Comparison of ENCODE assay signal across 1 cellular context in the genomic region with DNA sequence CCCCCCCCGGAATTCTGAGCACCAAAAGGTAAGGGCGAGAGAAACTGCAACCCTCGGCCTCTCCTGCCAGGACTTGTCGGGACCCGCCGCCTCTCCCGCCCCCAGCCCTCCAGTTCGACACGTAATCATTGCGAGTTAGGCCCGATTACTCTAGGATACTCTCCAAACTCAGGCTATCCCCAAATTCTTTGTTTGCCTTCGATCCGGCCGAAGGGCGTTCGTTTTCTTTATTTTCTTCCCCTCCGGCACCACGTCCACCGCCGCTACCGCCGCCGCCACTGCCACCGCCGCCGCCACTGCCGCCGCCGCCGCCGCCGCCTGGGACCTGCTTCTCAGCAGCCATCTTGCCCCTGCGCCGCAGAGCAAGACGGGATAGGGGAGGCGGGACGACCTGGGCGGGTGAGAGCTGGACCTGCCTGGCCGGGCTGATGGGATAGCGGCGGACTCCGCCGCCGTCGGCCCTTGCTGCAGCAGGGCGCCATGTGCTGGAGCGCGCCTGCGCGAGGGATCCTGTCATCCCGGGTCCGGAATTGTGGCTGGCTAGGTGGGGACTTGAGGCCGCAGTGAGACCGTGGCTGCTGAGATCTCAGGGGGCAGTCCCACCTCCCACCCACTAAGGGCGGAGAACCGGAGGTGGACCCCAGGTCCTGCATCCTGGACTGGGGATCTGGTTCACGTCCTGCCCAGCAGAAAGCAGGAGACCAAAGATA.
TF ChIP-seq lines count a peak whose summit lies in the region.

Gene SRP68, minus strand, starts transcription at position 369 of the 710 bp plus-strand sequence. Its CDS starts 26 bp downstream, at position 343.

TF ChIP-seq in K562, 482 proteins besides CTCF, POLR2A, EP300 and RAD21 (continued from another document and continues in another):
- no peak for TF ChIP-seq MAFK (IDR thresholded peaks at IDR 0.05; ENCODE audit: low read length)
- peak; percentile 84; the same call in 1 of the 2 replicates for TF ChIP-seq SNIP1 (IDR thresholded peaks at IDR 0.05; ENCODE audit: low read depth)
- TF ChIP-seq THAP7 (CRISPR knock-in tag; IDR thresholded peaks at IDR 0.05) = no peak
- TF ChIP-seq L3MBTL2 (IDR thresholded peaks at IDR 0.05) = peak; percentile 94
- TF ChIP-seq BRF1 (IDR thresholded peaks at IDR 0.05; ENCODE audit: borderline replicate concordance, extremely low read depth, insufficient read length) = no peak
- no peak for TF ChIP-seq SAFB (IDR thresholded peaks at IDR 0.05; ENCODE audit: borderline replicate concordance, low read depth, low read length)
- no peak for TF ChIP-seq ASH1L (IDR thresholded peaks at IDR 0.05; ENCODE audit: borderline replicate concordance, low read depth, partially characterized antibody)
- TF ChIP-seq, protein P1, sequence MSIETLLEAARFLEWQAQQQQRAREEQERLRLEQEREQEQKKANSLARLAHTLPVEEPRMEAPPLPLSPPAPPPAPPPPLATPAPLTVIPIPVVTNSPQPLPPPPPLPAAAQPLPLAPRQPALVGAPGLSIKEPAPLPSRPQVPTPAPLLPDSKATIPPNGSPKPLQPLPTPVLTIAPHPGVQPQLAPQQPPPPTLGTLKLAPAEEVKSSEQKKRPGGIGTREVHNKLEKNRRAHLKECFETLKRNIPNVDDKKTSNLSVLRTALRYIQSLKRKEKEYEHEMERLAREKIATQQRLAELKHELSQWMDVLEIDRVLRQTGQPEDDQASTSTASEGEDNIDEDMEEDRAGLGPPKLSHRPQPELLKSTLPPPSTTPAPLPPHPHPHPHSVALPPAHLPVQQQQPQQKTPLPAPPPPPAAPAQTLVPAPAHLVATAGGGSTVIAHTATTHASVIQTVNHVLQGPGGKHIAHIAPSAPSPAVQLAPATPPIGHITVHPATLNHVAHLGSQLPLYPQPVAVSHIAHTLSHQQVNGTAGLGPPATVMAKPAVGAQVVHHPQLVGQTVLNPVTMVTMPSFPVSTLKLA (conservative IDR thresholded peaks at IDR 0.05) = peak; percentile 76 to 86
- TF ChIP-seq, protein P2, sequence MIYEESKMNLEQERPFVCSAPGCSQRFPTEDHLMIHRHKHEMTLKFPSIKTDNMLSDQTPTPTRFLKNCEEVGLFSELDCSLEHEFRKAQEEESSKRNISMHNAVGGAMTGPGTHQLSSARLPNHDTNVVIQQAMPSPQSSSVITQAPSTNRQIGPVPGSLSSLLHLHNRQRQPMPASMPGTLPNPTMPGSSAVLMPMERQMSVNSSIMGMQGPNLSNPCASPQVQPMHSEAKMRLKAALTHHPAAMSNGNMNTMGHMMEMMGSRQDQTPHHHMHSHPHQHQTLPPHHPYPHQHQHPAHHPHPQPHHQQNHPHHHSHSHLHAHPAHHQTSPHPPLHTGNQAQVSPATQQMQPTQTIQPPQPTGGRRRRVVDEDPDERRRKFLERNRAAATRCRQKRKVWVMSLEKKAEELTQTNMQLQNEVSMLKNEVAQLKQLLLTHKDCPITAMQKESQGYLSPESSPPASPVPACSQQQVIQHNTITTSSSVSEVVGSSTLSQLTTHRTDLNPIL (CRISPR knock-in tag; IDR thresholded peaks at IDR 0.05) = no peak
- no peak for TF ChIP-seq ZNF717 (CRISPR knock-in tag; IDR thresholded peaks at IDR 0.05)
- no peak for TF ChIP-seq ZNF766 (CRISPR knock-in tag; conservative IDR thresholded peaks at IDR 0.05)
- TF ChIP-seq, protein P3, sequence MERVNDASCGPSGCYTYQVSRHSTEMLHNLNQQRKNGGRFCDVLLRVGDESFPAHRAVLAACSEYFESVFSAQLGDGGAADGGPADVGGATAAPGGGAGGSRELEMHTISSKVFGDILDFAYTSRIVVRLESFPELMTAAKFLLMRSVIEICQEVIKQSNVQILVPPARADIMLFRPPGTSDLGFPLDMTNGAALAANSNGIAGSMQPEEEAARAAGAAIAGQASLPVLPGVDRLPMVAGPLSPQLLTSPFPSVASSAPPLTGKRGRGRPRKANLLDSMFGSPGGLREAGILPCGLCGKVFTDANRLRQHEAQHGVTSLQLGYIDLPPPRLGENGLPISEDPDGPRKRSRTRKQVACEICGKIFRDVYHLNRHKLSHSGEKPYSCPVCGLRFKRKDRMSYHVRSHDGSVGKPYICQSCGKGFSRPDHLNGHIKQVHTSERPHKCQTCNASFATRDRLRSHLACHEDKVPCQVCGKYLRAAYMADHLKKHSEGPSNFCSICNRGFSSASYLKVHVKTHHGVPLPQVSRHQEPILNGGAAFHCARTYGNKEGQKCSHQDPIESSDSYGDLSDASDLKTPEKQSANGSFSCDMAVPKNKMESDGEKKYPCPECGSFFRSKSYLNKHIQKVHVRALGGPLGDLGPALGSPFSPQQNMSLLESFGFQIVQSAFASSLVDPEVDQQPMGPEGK (CRISPR knock-in tag; IDR thresholded peaks at IDR 0.05; ENCODE audit: borderline replicate concordance) = no peak
- TF ChIP-seq, protein P4, sequence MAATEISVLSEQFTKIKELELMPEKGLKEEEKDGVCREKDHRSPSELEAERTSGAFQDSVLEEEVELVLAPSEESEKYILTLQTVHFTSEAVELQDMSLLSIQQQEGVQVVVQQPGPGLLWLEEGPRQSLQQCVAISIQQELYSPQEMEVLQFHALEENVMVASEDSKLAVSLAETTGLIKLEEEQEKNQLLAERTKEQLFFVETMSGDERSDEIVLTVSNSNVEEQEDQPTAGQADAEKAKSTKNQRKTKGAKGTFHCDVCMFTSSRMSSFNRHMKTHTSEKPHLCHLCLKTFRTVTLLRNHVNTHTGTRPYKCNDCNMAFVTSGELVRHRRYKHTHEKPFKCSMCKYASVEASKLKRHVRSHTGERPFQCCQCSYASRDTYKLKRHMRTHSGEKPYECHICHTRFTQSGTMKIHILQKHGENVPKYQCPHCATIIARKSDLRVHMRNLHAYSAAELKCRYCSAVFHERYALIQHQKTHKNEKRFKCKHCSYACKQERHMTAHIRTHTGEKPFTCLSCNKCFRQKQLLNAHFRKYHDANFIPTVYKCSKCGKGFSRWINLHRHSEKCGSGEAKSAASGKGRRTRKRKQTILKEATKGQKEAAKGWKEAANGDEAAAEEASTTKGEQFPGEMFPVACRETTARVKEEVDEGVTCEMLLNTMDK (IDR thresholded peaks at IDR 0.05; ENCODE audit: borderline replicate concordance, insufficient read depth, low read depth, low read length, poor library complexity, severe bottlenecking) = no peak
- no peak for TF ChIP-seq CREBBP (IDR thresholded peaks at IDR 0.05; ENCODE audit: low read depth, low read length)
- TF ChIP-seq TBP (optimal IDR thresholded peaks at IDR 0.05; ENCODE audit: low read depth, low read length) = peak; percentile 89
- peak; percentile 76 for TF ChIP-seq HCFC1 (IDR thresholded peaks at IDR 0.05; ENCODE audit: low read depth, low read length)
- no peak for TF ChIP-seq PURB (CRISPR knock-in tag; IDR thresholded peaks at IDR 0.05; ENCODE audit: low read depth)
- TF ChIP-seq POLR2G (IDR thresholded peaks at IDR 0.05; ENCODE audit: low read depth, low read length) = peak; percentile 100
- no peak for TF ChIP-seq ZNF780A (CRISPR knock-in tag; IDR thresholded peaks at IDR 0.05)
- TF ChIP-seq, protein P5, sequence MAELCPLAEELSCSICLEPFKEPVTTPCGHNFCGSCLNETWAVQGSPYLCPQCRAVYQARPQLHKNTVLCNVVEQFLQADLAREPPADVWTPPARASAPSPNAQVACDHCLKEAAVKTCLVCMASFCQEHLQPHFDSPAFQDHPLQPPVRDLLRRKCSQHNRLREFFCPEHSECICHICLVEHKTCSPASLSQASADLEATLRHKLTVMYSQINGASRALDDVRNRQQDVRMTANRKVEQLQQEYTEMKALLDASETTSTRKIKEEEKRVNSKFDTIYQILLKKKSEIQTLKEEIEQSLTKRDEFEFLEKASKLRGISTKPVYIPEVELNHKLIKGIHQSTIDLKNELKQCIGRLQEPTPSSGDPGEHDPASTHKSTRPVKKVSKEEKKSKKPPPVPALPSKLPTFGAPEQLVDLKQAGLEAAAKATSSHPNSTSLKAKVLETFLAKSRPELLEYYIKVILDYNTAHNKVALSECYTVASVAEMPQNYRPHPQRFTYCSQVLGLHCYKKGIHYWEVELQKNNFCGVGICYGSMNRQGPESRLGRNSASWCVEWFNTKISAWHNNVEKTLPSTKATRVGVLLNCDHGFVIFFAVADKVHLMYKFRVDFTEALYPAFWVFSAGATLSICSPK (IDR thresholded peaks at IDR 0.05; ENCODE audit: borderline replicate concordance) = no peak
- no peak for TF ChIP-seq IFI16 (CRISPR knock-in tag; IDR thresholded peaks at IDR 0.05)
- no peak for TF ChIP-seq MIER1 (IDR thresholded peaks at IDR 0.05; ENCODE audit: low read depth)
- TF ChIP-seq FOS (IDR thresholded peaks at IDR 0.05; ENCODE audit: extremely low read depth, insufficient read length) = no peak
- TF ChIP-seq ZNF212 (CRISPR knock-in tag; IDR thresholded peaks at IDR 0.05) = no peak
- no peak for TF ChIP-seq JUNB (CRISPR knock-in tag; conservative IDR thresholded peaks at IDR 0.05)
- peak; percentile 67 for TF ChIP-seq MEIS2 (IDR thresholded peaks at IDR 0.05; ENCODE audit: partially characterized antibody)
- no peak for TF ChIP-seq TFAM (CRISPR knock-in tag; conservative IDR thresholded peaks at IDR 0.05)
- 0 out of 2 replicates have a peak, but pooled peaks have one; percentile 60 for TF ChIP-seq ELF2 (CRISPR knock-in tag; IDR thresholded peaks at IDR 0.05)
- no peak for TF ChIP-seq E2F4 (CRISPR knock-in tag; IDR thresholded peaks at IDR 0.05; ENCODE audit: low read depth)
- no peak for TF ChIP-seq SRF (CRISPR knock-in tag; IDR thresholded peaks at IDR 0.05)
- no peak for TF ChIP-seq TCF7L2 (IDR thresholded peaks at IDR 0.05; ENCODE audit: low read depth, low read length)
- no peak for TF ChIP-seq ZNF445 (CRISPR knock-in tag; IDR thresholded peaks at IDR 0.05; ENCODE audit: low read depth)
- no peak; the same call in 1 of the 2 replicates for TF ChIP-seq E2F1 (CRISPR knock-in tag; IDR thresholded peaks at IDR 0.05)
- TF ChIP-seq, protein P6, sequence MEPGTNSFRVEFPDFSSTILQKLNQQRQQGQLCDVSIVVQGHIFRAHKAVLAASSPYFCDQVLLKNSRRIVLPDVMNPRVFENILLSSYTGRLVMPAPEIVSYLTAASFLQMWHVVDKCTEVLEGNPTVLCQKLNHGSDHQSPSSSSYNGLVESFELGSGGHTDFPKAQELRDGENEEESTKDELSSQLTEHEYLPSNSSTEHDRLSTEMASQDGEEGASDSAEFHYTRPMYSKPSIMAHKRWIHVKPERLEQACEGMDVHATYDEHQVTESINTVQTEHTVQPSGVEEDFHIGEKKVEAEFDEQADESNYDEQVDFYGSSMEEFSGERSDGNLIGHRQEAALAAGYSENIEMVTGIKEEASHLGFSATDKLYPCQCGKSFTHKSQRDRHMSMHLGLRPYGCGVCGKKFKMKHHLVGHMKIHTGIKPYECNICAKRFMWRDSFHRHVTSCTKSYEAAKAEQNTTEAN (CRISPR knock-in tag; IDR thresholded peaks at IDR 0.05) = no peak; the same call in 1 of the 2 replicates
- TF ChIP-seq, protein P7, sequence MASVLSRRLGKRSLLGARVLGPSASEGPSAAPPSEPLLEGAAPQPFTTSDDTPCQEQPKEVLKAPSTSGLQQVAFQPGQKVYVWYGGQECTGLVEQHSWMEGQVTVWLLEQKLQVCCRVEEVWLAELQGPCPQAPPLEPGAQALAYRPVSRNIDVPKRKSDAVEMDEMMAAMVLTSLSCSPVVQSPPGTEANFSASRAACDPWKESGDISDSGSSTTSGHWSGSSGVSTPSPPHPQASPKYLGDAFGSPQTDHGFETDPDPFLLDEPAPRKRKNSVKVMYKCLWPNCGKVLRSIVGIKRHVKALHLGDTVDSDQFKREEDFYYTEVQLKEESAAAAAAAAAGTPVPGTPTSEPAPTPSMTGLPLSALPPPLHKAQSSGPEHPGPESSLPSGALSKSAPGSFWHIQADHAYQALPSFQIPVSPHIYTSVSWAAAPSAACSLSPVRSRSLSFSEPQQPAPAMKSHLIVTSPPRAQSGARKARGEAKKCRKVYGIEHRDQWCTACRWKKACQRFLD (CRISPR knock-in tag; IDR thresholded peaks at IDR 0.05) = no peak
- no peak for TF ChIP-seq ILK (tag; IDR thresholded peaks at IDR 0.05; ENCODE audit: borderline replicate concordance, low read depth)
- no peak for TF ChIP-seq CBFA2T2 (conservative IDR thresholded peaks at IDR 0.05)
- TF ChIP-seq OTX1 (CRISPR knock-in tag; IDR thresholded peaks at IDR 0.05) = no peak
- peak; percentile 94 for TF ChIP-seq SIN3B (IDR thresholded peaks at IDR 0.05; ENCODE audit: low read depth)
- TF ChIP-seq U2AF2 (optimal IDR thresholded peaks at IDR 0.05; ENCODE audit: low read depth, low read length) = no peak
- no peak for TF ChIP-seq ZNF280A (IDR thresholded peaks at IDR 0.05; ENCODE audit: low read depth, partially characterized antibody)
- TF ChIP-seq ELF1 (tag; IDR thresholded peaks at IDR 0.05) = peak; percentile 34; the same call in 1 of the 2 replicates
